Comparison of ENCODE assay signal across 20 cellular contexts in genomic region chr4:28463184-28463690, GRCh38.
DNase-seq lines count a peak whose midpoint lies in the region; ATAC-seq and TF ChIP-seq lines count a peak whose summit lies in the region.
"Had no signal": no experiment of that assay in that cellular context is flagged by ENCODE, and none has a peak within 500 bp of the region (broad histone marks: within the 10 kb centered on the region; RNA-seq: fewer than 3 reads in every experiment).

No MANE protein-coding gene starts in this region.

- H3K18ac ChIP-seq in IMR-90 (ENCODE audit: low read depth, low read length) = 0 out of 2 replicates have a peak overlapping the region, but pooled peaks have one; percentile 25

- dilution Hi-C loops in IMR-90 (cut with HindIII; ENCODE audit: low sequenced_read_pairs, unreplicated experiment) = no loop called here

- no peaks in the 10 kb centered on the region for H3K9me2 ChIP-seq in hepatocyte (replicated peaks; ENCODE audit: insufficient read depth)

- no peak overlapping the region for H3K4ac ChIP-seq in IMR-90 (ENCODE audit: low read depth, low read length)

- H3K27me3 ChIP-seq in IMR-90 (ENCODE audit: control insufficient read depth, insufficient read depth, low read length) = no peaks in the 10 kb centered on the region
- H3K27me3 ChIP-seq in hepatocyte = no peaks in the 10 kb centered on the region
- H3K27me3 ChIP-seq in skeletal muscle satellite cell (ENCODE audit: control insufficient read depth, insufficient read depth, low read length) = no peaks in the 10 kb centered on the region
- H3K27me3 ChIP-seq: Peyer's patch had no signal

- H2BK120ac ChIP-seq in IMR-90 (ENCODE audit: low read depth, low read length) = no peak overlapping the region

- H4K91ac ChIP-seq in IMR-90 (ENCODE audit: insufficient read depth, low read depth, low read length) = no peak overlapping the region

- no peak for TF ChIP-seq POLR2A in IMR-90 (IDR thresholded peaks at IDR 0.05; ENCODE audit: low read depth, low read length)

- no peak for TF ChIP-seq RAD21 in IMR-90 (IDR thresholded peaks at IDR 0.05; ENCODE audit: low read length)

- H2BK5ac ChIP-seq in IMR-90 (ENCODE audit: low read depth, low read length, poor library complexity, severe bottlenecking) = no peak overlapping the region

- no peak overlapping the region for H3K23ac ChIP-seq in IMR-90 (ENCODE audit: low read depth, low read length)

- H3K4me2 ChIP-seq in IMR-90 (ENCODE audit: low read depth, low read length) (no peak overlapping the region), hepatocyte (peak overlapping the region; percentile 14), skeletal muscle satellite cell (ENCODE audit: low read length) (peak overlapping the region; percentile 16)

- no peaks in the 10 kb centered on the region for H3K79me2 ChIP-seq in hepatocyte

- H3K9me3 ChIP-seq in IMR-90 (ENCODE audit: control insufficient read depth, insufficient read depth, low read length) (no peaks in the 10 kb centered on the region), hepatocyte (ENCODE audit: low read depth) (no peaks in the 10 kb centered on the region), skeletal muscle satellite cell (replicated peaks; ENCODE audit: low read length) (no peaks in the 10 kb centered on the region)
- H3K9me3 ChIP-seq: Peyer's patch had no signal

- intact Hi-C loops in IMR-90 (cut with micrococcal nuclease) = no loop called here

- WGBS in IMR-90 (ENCODE audit: extremely low coverage in 2 of 2, insufficient read length in 1 of 2), 2 experiments = 8% methylated on average over 2 of the region's 3 CpGs; no CpG with 5 or more reads in 1 of the 2 experiments
- WGBS in hepatocyte (ENCODE audit: low lambda C conversion rate, missing lambda C conversion rate) = 47% methylated on average over 3 of the region's 3 CpGs

- TF ChIP-seq CTCF in IMR-90 (conservative IDR thresholded peaks at IDR 0.05; ENCODE audit: low read depth, low read length) (no peak), hepatocyte (IDR thresholded peaks at IDR 0.05; ENCODE audit: poor library complexity) (no peak)

- no peak overlapping the region for H2AK5ac ChIP-seq in IMR-90 (ENCODE audit: low read depth, low read length)

- no peaks in the 10 kb centered on the region for H3K9me1 ChIP-seq in IMR-90 (ENCODE audit: insufficient read depth, low read length)

- H3K4me1 ChIP-seq in IMR-90 (ENCODE audit: control insufficient read depth, insufficient read depth, low read length) (no peaks in the 10 kb centered on the region), hepatocyte (ENCODE audit: insufficient read depth) (no peaks in the 10 kb centered on the region), skeletal muscle satellite cell (ENCODE audit: control insufficient read depth, insufficient read depth, low read length) (no peaks in the 10 kb centered on the region)
- H3K4me1 ChIP-seq: Peyer's patch had no signal

- no peak overlapping the region for H3K56ac ChIP-seq in IMR-90 (ENCODE audit: extremely low read depth, insufficient read depth, low read length)

- no peak overlapping the region for H4K8ac ChIP-seq in IMR-90 (ENCODE audit: low read depth in 2 of 2, low read length in 2 of 2)

- no peak overlapping the region for H3K27ac ChIP-seq in IMR-90 (ENCODE audit: insufficient read depth, low read length)
- no peak overlapping the region for H3K27ac ChIP-seq in hepatocyte
- H3K27ac ChIP-seq: C4-2B, Peyer's patch had no signal

- H4K20me1 ChIP-seq in IMR-90 (ENCODE audit: insufficient read depth, low read length) (no peaks in the 10 kb centered on the region), hepatocyte (ENCODE audit: insufficient read depth, poor library complexity, severe bottlenecking) (no peaks in the 10 kb centered on the region)

- POLR2A ChIA-PET in IMR-90 (lab: Charles Lee; ENCODE audit: unreplicated experiment) = no interaction called here

- ATAC-seq in IMR-90 (ENCODE audit: low read depth) (peak; percentile 29; the same call in 1 of the 2 replicates), SK-N-SH treated with all-trans-retinoic acid at 6 μM for 48 hours (peak; percentile 33; the same call in 2 of the 3 replicates), GM19023 (IDR thresholded peaks at IDR 0.05; ENCODE audit: unreplicated experiment) (no peak), GM18909 (IDR thresholded peaks at IDR 0.05; ENCODE audit: poor library complexity, unreplicated experiment) (no peak), GM18868 (IDR thresholded peaks at IDR 0.05; ENCODE audit: unreplicated experiment) (no peak)

- BruUV-seq in IMR-90 (replicated peaks; lab: Mats Ljungman, UMichigan) = no TSS peak

- no peak overlapping the region for H2AK9ac ChIP-seq in IMR-90 (replicated peaks; ENCODE audit: low read depth, low read length, poor library complexity)

- no peak overlapping the region for H4K5ac ChIP-seq in IMR-90 (ENCODE audit: low read depth, low read length)

- DNase-seq in IMR-90 (peak; percentile 9), hepatocyte (ENCODE audit: low spot score) (no peak)
- DNase-seq in stimulated activated CD4-positive, alpha-beta T cell treated with anti-CD3 and anti-CD28 coated beads, Interleukin-4, amount 100 ng/mL, for 24 hours = no peak
- DNase-seq: COR-L47, DMS153, EL, GOT3, KBM-7, NCI-H1048, NCI-H146, NCI-H2081 treated with DMSO at 0.1 percent for 48 hours, NCI-H526, Peyer's patch, Right ventricle myocardium superior had no signal

- H2BK15ac ChIP-seq in IMR-90 (ENCODE audit: low read depth, low read length) = no peak overlapping the region

- in situ Hi-C loops in IMR-90 (cut with MboI; ENCODE audit: low sequenced_read_pairs) = no loop called here

- H3K36me3 ChIP-seq in IMR-90 (ENCODE audit: control insufficient read depth, insufficient read depth, low read length) = no peaks in the 10 kb centered on the region
- no peaks in the 10 kb centered on the region for H3K36me3 ChIP-seq in hepatocyte (replicated peaks; ENCODE audit: insufficient read depth, low read depth)
- no peaks in the 10 kb centered on the region for H3K36me3 ChIP-seq in skeletal muscle satellite cell (ENCODE audit: insufficient read depth, low read length)
- H3K36me3 ChIP-seq: Peyer's patch had no signal

- H3K4me3 ChIP-seq in IMR-90 (ENCODE audit: insufficient read depth, low read depth, low read length) (no peak overlapping the region), hepatocyte (no peak overlapping the region), skeletal muscle satellite cell (ENCODE audit: low read length) (no peak overlapping the region)
- H3K4me3 ChIP-seq: Peyer's patch had no signal

- H3K9ac ChIP-seq in IMR-90 (ENCODE audit: low read depth, low read length) (no peak overlapping the region), skeletal muscle satellite cell (ENCODE audit: low read depth, low read length) (no peak overlapping the region)

- no peak overlapping the region for H2BK20ac ChIP-seq in IMR-90 (ENCODE audit: low read depth, low read length)

- H3K14ac ChIP-seq in IMR-90 (replicated peaks; ENCODE audit: low read depth, low read length) = no peak overlapping the region

- H3K79me1 ChIP-seq in IMR-90 (ENCODE audit: low read depth in 1 of 2, low read length in 2 of 2) = no peaks in the 10 kb centered on the region

- CTCF ChIA-PET in IMR-90 (lab: Yijun Ruan, JAX) = interaction anchor here (0.8 kb wide), 1 partner anchor 11 kb away, joined by 3 read pairs; no protein-coding TSS in a partner anchor

- H2AFZ ChIP-seq in IMR-90 (replicated peaks; ENCODE audit: low read length, poor library complexity) = no peak overlapping the region
- H2AFZ ChIP-seq in hepatocyte = no peak overlapping the region

TF ChIP-seq in IMR-90, 13 proteins besides CTCF, POLR2A, EP300 and RAD21:
- TF ChIP-seq, protein P1, sequence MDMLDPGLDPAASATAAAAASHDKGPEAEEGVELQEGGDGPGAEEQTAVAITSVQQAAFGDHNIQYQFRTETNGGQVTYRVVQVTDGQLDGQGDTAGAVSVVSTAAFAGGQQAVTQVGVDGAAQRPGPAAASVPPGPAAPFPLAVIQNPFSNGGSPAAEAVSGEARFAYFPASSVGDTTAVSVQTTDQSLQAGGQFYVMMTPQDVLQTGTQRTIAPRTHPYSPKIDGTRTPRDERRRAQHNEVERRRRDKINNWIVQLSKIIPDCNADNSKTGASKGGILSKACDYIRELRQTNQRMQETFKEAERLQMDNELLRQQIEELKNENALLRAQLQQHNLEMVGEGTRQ (IDR thresholded peaks at IDR 0.05; ENCODE audit: low read depth, low read length) = no peak
- TF ChIP-seq BHLHE40 (IDR thresholded peaks at IDR 0.05; ENCODE audit: low read depth, low read length) (no peak), SMC3 (IDR thresholded peaks at IDR 0.05; ENCODE audit: low read depth, low read length) (no peak), MAFK (IDR thresholded peaks at IDR 0.05; ENCODE audit: low read depth, low read length) (no peak), MAZ (IDR thresholded peaks at IDR 0.05; ENCODE audit: borderline replicate concordance, low read depth, low read length) (no peak), CEBPB (IDR thresholded peaks at IDR 0.05; ENCODE audit: low read depth, low read length) (no peak), CHD1 (IDR thresholded peaks at IDR 0.05; ENCODE audit: low read depth, low read length) (no peak), RCOR1 (IDR thresholded peaks at IDR 0.05; ENCODE audit: insufficient replicate concordance, low read length) (no peak), NFE2L2 (IDR thresholded peaks at IDR 0.05; ENCODE audit: low read depth, low read length) (no peak), FOS (IDR thresholded peaks at IDR 0.05; ENCODE audit: low read depth, low read length) (no peak)

TF ChIP-seq in SK-N-SH treated with all-trans-retinoic acid at 6 μM for 48 hours, 23 proteins besides CTCF, POLR2A, EP300 and RAD21:
- TF ChIP-seq ZC3H10 (CRISPR knock-in tag; IDR thresholded peaks at IDR 0.05) = no peak

Comparison
In these comparisons a context has a peak if more than half of its experiments do, and no peak if none do; other contexts are left out.
1. ATAC-seq: peak in IMR-90 (single experiment) and SK-N-SH treated with all-trans-retinoic acid at 6 μM for 48 hours (single experiment); none in GM19023 (single experiment), GM18909 (single experiment) and GM18868 (single experiment).